ENCODE assay signal across 1 cellular context in genomic region chr17:30477083-30477757, GRCh38.
TF ChIP-seq lines count a peak whose summit lies in the region.

GOSR1 (plus strand) TSS chr17:30477408; CDS start chr17:30477434, 26 bp downstream.

TF ChIP-seq in HepG2, 621 proteins besides CTCF, POLR2A, EP300 and RAD21 (continued from another document and continues in another):
- TF ChIP-seq, protein P1, sequence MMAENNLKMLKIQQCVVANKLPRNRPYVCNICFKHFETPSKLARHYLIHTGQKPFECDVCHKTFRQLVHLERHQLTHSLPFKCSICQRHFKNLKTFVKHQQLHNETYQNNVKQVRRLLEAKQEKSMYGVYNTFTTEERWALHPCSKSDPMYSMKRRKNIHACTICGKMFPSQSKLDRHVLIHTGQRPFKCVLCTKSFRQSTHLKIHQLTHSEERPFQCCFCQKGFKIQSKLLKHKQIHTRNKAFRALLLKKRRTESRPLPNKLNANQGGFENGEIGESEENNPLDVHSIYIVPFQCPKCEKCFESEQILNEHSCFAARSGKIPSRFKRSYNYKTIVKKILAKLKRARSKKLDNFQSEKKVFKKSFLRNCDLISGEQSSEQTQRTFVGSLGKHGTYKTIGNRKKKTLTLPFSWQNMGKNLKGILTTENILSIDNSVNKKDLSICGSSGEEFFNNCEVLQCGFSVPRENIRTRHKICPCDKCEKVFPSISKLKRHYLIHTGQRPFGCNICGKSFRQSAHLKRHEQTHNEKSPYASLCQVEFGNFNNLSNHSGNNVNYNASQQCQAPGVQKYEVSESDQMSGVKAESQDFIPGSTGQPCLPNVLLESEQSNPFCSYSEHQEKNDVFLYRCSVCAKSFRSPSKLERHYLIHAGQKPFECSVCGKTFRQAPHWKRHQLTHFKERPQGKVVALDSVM (CRISPR knock-in tag; IDR thresholded peaks at IDR 0.05), result peak; percentile 71
- TF ChIP-seq, protein P2, sequence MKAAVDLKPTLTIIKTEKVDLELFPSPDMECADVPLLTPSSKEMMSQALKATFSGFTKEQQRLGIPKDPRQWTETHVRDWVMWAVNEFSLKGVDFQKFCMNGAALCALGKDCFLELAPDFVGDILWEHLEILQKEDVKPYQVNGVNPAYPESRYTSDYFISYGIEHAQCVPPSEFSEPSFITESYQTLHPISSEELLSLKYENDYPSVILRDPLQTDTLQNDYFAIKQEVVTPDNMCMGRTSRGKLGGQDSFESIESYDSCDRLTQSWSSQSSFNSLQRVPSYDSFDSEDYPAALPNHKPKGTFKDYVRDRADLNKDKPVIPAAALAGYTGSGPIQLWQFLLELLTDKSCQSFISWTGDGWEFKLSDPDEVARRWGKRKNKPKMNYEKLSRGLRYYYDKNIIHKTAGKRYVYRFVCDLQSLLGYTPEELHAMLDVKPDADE (CRISPR knock-in tag; IDR thresholded peaks at IDR 0.05), result 0 out of 2 replicates have a peak, but pooled peaks have one; percentile 53
- TF ChIP-seq RXRB (CRISPR knock-in tag; IDR thresholded peaks at IDR 0.05; ENCODE audit: borderline replicate concordance) (peak; percentile 86), ZNF543 (CRISPR knock-in tag; IDR thresholded peaks at IDR 0.05) (peak; percentile 72; the same call in 1 of the 2 replicates), SRSF1 (optimal IDR thresholded peaks at IDR 0.05; ENCODE audit: low read depth, low read length) (no peak), PATZ1 (CRISPR knock-in tag; IDR thresholded peaks at IDR 0.05) (peak; percentile 20; the same call in 1 of the 2 replicates), FOXK1 (CRISPR knock-in tag; IDR thresholded peaks at IDR 0.05; ENCODE audit: borderline replicate concordance, low read depth) (peak; percentile 81; the same call in 1 of the 2 replicates), ZNF383 (CRISPR knock-in tag; IDR thresholded peaks at IDR 0.05; ENCODE audit: borderline replicate concordance) (no peak), ZMAT3 (CRISPR knock-in tag; conservative IDR thresholded peaks at IDR 0.05) (peak; percentile 82; the same call in 1 of the 2 replicates), ZNF614 (CRISPR knock-in tag; IDR thresholded peaks at IDR 0.05; ENCODE audit: borderline replicate concordance) (peak; percentile 91; the same call in 1 of the 2 replicates), FOXA3 (CRISPR knock-in tag; IDR thresholded peaks at IDR 0.05) (peak; percentile 75), CCDC6 (CRISPR knock-in tag; IDR thresholded peaks at IDR 0.05) (peak; percentile 49; the same call in 1 of the 2 replicates), SIN3A (IDR thresholded peaks at IDR 0.05; ENCODE audit: borderline replicate concordance, low read depth, low read length) (peak; percentile 55; the same call in 1 of the 2 replicates), TRIM22 (IDR thresholded peaks at IDR 0.05) (no peak), NFKBIZ (CRISPR knock-in tag; IDR thresholded peaks at IDR 0.05) (peak; percentile 79), ZNF782 (CRISPR knock-in tag; IDR thresholded peaks at IDR 0.05; ENCODE audit: borderline replicate concordance) (peak; percentile 36; the same call in 1 of the 2 replicates), HNRNPUL1 (IDR thresholded peaks at IDR 0.05; ENCODE audit: low read depth, low read length) (no peak), KDM5A (IDR thresholded peaks at IDR 0.05; ENCODE audit: borderline replicate concordance, low read length) (peak; percentile 93), PCBP2 (optimal IDR thresholded peaks at IDR 0.05; ENCODE audit: low read depth, low read length, poor library complexity, severe bottlenecking) (no peak), ZNF260 (CRISPR knock-in tag; IDR thresholded peaks at IDR 0.05; ENCODE audit: borderline replicate concordance, low read depth) (no peak), GZF1 (CRISPR knock-in tag; IDR thresholded peaks at IDR 0.05) (peak; percentile 77; the same call in 1 of the 2 replicates), PRPF4 (IDR thresholded peaks at IDR 0.05; ENCODE audit: low read depth, low read length, poor library complexity, severe bottlenecking) (no peak), NR3C1 (CRISPR knock-in tag; IDR thresholded peaks at IDR 0.05) (no peak), ZNF720 (CRISPR knock-in tag; IDR thresholded peaks at IDR 0.05) (peak; percentile 85; the same call in 1 of the 2 replicates), PRDM10 (CRISPR knock-in tag; IDR thresholded peaks at IDR 0.05; ENCODE audit: low read depth) (peak; percentile 56; the same call in 1 of the 2 replicates), ZNF883 (CRISPR knock-in tag; IDR thresholded peaks at IDR 0.05; ENCODE audit: not compliant biosample characterization) (peak; percentile 76), ZFP62 (CRISPR knock-in tag; IDR thresholded peaks at IDR 0.05) (no peak), HIVEP1 (CRISPR knock-in tag; IDR thresholded peaks at IDR 0.05) (peak; percentile 54; the same call in 1 of the 2 replicates), ZNF709 (CRISPR knock-in tag; IDR thresholded peaks at IDR 0.05) (no peak; the same call in 1 of the 2 replicates), ZNF484 (CRISPR knock-in tag; IDR thresholded peaks at IDR 0.05; ENCODE audit: borderline replicate concordance, low read depth) (no peak), RBM22 (optimal IDR thresholded peaks at IDR 0.05; ENCODE audit: low read length) (no peak)
- TF ChIP-seq, protein P3, sequence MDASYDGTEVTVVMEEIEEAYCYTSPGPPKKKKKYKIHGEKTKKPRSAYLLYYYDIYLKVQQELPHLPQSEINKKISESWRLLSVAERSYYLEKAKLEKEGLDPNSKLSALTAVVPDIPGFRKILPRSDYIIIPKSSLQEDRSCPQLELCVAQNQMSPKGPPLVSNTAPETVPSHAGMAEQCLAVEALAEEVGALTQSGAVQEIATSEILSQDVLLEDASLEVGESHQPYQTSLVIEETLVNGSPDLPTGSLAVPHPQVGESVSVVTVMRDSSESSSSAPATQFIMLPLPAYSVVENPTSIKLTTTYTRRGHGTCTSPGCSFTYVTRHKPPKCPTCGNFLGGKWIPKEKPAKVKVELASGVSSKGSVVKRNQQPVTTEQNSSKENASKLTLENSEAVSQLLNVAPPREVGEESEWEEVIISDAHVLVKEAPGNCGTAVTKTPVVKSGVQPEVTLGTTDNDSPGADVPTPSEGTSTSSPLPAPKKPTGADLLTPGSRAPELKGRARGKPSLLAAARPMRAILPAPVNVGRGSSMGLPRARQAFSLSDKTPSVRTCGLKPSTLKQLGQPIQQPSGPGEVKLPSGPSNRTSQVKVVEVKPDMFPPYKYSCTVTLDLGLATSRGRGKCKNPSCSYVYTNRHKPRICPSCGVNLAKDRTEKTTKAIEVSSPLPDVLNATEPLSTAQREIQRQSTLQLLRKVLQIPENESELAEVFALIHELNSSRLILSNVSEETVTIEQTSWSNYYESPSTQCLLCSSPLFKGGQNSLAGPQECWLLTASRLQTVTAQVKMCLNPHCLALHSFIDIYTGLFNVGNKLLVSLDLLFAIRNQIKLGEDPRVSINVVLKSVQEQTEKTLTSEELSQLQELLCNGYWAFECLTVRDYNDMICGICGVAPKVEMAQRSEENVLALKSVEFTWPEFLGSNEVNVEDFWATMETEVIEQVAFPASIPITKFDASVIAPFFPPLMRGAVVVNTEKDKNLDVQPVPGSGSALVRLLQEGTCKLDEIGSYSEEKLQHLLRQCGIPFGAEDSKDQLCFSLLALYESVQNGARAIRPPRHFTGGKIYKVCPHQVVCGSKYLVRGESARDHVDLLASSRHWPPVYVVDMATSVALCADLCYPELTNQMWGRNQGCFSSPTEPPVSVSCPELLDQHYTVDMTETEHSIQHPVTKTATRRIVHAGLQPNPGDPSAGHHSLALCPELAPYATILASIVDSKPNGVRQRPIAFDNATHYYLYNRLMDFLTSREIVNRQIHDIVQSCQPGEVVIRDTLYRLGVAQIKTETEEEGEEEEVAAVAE (CRISPR knock-in tag; IDR thresholded peaks at IDR 0.05; ENCODE audit: borderline replicate concordance), result peak; percentile 89; the same call in 1 of the 2 replicates
- TF ChIP-seq, protein P4, sequence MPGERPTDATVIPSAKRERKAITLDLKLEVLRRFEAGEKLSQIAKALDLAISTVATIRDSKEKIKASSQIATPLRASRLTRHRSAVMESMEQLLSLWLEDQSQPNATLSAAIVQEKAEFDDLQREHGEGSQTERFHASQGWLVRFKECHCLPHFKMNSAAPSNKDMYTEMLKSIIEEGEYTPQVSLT (CRISPR knock-in tag; IDR thresholded peaks at IDR 0.05; ENCODE audit: borderline replicate concordance, low read depth), result no peak
